ENCODE assay signal across 12 cellular contexts in genomic region chr5:111697881-111698757, GRCh38. TPM values are rescaled to one million over a fixed set of nuclear protein-coding genes. Genes with fewer than 3 reads are reported as not detected.
DNase-seq lines count a peak whose midpoint lies in the region; ATAC-seq and TF ChIP-seq lines count a peak whose summit lies in the region.
"Had no signal": no experiment of that assay in that cellular context is flagged by ENCODE, and none has a peak within 500 bp of the region (broad histone marks: within the 10 kb centered on the region; RNA-seq: fewer than 3 reads in every experiment).

No MANE protein-coding gene starts in this region.

- H3K36me3 Mint-ChIP-seq in T-cell, result no peaks in the 10 kb centered on the region

- H3K4me3 ChIP-seq in AG04450 (ENCODE audit: low read depth, low read length), result no peak overlapping the region
- H3K4me3 ChIP-seq: dorsolateral prefrontal cortex, skin epidermis had no signal

- no peaks in the 10 kb centered on the region for H3K9me3 ChIP-seq in AG04450 (ENCODE audit: control insufficient read depth, insufficient read depth, low read length)

- POLR2A ChIA-PET in AG04450 (lab: Yijun Ruan, JAX), result no interaction called here
- POLR2A ChIA-PET in T-cell (lab: Charles Lee), result no interaction called here

- H3K27ac ChIP-seq in AG04450 (ENCODE audit: low read depth, low read length), result no peak overlapping the region
- H3K27ac ChIP-seq: dorsolateral prefrontal cortex had no signal

- peaks cover 0 to 8% of the 10 kb centered on the region in 2 donors for H3K27me3 Mint-ChIP-seq in T-cell

- TF ChIP-seq CTCF in AG04450 (IDR thresholded peaks at IDR 0.05; ENCODE audit: low read depth, low read length), result peak; percentile 20; the same call in 1 of the 2 replicates

- CTCF ChIA-PET in AG04450 (lab: Charles Lee), result interaction anchor here (0.7 to 2.9 kb wide), 4 partner anchors 9 to 166 kb away, joined by 3 to 9 read pairs (median 3); no protein-coding TSS in a partner anchor
- CTCF ChIA-PET in T-cell (lab: Charles Lee), result no interaction called here

- H3K27ac Mint-ChIP-seq in T-cell, result no peak overlapping the region

- H3K9me3 Mint-ChIP-seq in T-cell, result no peaks in the 10 kb centered on the region
- H3K9me3 Mint-ChIP-seq: activated T-cell treated with anti-CD3 and anti-CD28 coated beads, Interleukin-2, amount 50 U/mL, for 4 hours had no signal

- no peak for DNase-seq in AG04450 (ENCODE audit: low read depth, low spot score)
- DNase-seq in HCEC 1CT, result peak; percentile 54
- DNase-seq in astrocyte of the hippocampus (ENCODE audit: low read depth, low spot score), result peak; percentile 23
- DNase-seq in left lobe of liver (ENCODE audit: low spot score), result no peak
- no peak for DNase-seq in T-cell
- no peak for DNase-seq in NAMALWA (ENCODE audit: low spot score)
- DNase-seq: activated T-cell treated with anti-CD3 and anti-CD28 coated beads, Interleukin-2, amount 50 U/mL, for 4 hours; T1000 had no signal

- ATAC-seq in left lobe of liver, result peak; percentile 71
- no peak for ATAC-seq in GM21423 (IDR thresholded peaks at IDR 0.05; ENCODE audit: unreplicated experiment)
- ATAC-seq in GM18519 (IDR thresholded peaks at IDR 0.05; ENCODE audit: low FRiP score, unreplicated experiment), result no peak
- no peak for ATAC-seq in T-cell (replicated peaks in 1 of 4)
- ATAC-seq: activated T-cell treated with anti-CD3 and anti-CD28 coated beads, Interleukin-2, amount 50 U/mL, for 4 hours had no signal

- no peak overlapping the region for H3K4me3 Mint-ChIP-seq in T-cell
- H3K4me3 Mint-ChIP-seq: activated T-cell treated with anti-CD3 and anti-CD28 coated beads, Interleukin-2, amount 50 U/mL, for 4 hours had no signal

- no peaks in the 10 kb centered on the region for H3K27me3 ChIP-seq in AG04450 (ENCODE audit: control insufficient read depth, insufficient read depth, low read length)
- H3K27me3 ChIP-seq: dorsolateral prefrontal cortex had no signal

- H3K4me1 Mint-ChIP-seq in T-cell, result no peaks in the 10 kb centered on the region

RNA-seq across cellular contexts. Expression of gene NREP, which starts 58.9 kb away (rescaled TPM):
- 223 and 329 TPM in 2 replicates for polyA plus RNA-seq in AG04450 (2011; rRNA removed)
- 115 and 174 TPM in 2 replicates for polyA minus RNA-seq in AG04450 (2011; rRNA and poly(A)+ RNA removed)
- total RNA-seq in left lobe of liver (3.2 TPM), T-cell (1 to 10 TPM; 2.1 to 9.0 (median 4.6) TPM)

Comparison
In these comparisons a context has a peak if more than half of its experiments do, and no peak if none do; other contexts are left out.
1. DNase-seq: peak in HCEC 1CT (single experiment) and astrocyte of the hippocampus (single experiment); none in AG04450 (single experiment), left lobe of liver (single experiment), T-cell (0 of 34) and NAMALWA (single experiment).